In genomic region chr3:139476348-139476747, GRCh38 we compare ENCODE assay signal across 1 cellular context.
A peak's percentile ranks its signal among the peaks of the same experiment; 100 is the strongest.
TF ChIP-seq lines count a peak whose summit lies in the region.

TSS of gene RBP2 (minus strand) at chr3:139476516. CDS start at chr3:139476459, 57 bp downstream.

TF ChIP-seq in HepG2, 621 proteins besides CTCF, POLR2A, EP300 and RAD21:
- TF ChIP-seq YY1 (IDR thresholded peaks at IDR 0.05; ENCODE audit: insufficient read depth, insufficient replicate concordance, low read depth, low read length) = no peak
- peak; percentile 25; the same call in 1 of the 2 replicates for TF ChIP-seq HNF4A (CRISPR knock-in tag; IDR thresholded peaks at IDR 0.05)
